11 cellular contexts compared by ENCODE assay signal in genomic region chr5:88825782-88826110, GRCh38. TPM values are rescaled to one million over a fixed set of nuclear protein-coding genes. Genes with fewer than 3 reads are reported as not detected.
DNase-seq lines count a peak whose midpoint lies in the region; ATAC-seq, FAIRE-seq and TF ChIP-seq lines count a peak whose summit lies in the region.
"Had no signal": no experiment of that assay in that cellular context is flagged by ENCODE, and none has a peak within 500 bp of the region (broad histone marks: within the 10 kb centered on the region; RNA-seq: fewer than 3 reads in every experiment).

No MANE protein-coding gene starts in this region.

- no peak for TF ChIP-seq POLR2A in heart left ventricle (IDR thresholded peaks at IDR 0.05)
- no peak for TF ChIP-seq POLR2A in spleen (IDR thresholded peaks at IDR 0.05)

- WGBS in heart left ventricle, 4 donors = 30 to 42% (median 37%) methylated on average over 3 of the region's 3 CpGs
- 35 to 50% (median 49%) methylated on average over 3 of the region's 3 CpGs for WGBS in spleen, 5 donors

- in situ Hi-C loops in SK-MEL-5 (cut with HindIII; ENCODE audit: low pct_unique_long_range_greater_than_20kb, low sequenced_read_pairs) = no loop called here

- peak overlapping the region; percentile 61 to 88 (median 82) for H3K27ac ChIP-seq in heart left ventricle
- H3K27ac ChIP-seq in spleen = peak overlapping the region; percentile 64 to 91 (median 84)

- ATAC-seq in heart left ventricle (peak in 1 of 4 donors; percentile 14), HG03280 (IDR thresholded peaks at IDR 0.05; ENCODE audit: unreplicated experiment) (no peak)

- DNase-seq in GM18507 (ENCODE audit: extremely low spot score, insufficient read length, low read depth) (no peak), SK-MEL-5 (ENCODE audit: low read depth, low spot score) (peak; percentile 47), heart left ventricle (no peak), spleen (no peak), middle frontal gyrus (ENCODE audit: extremely low spot score, low spot score) (no peak), NCI-H510A (lab: John Stamatoyannopoulos, UW) (no peak), midbrain (lab: John Stamatoyannopoulos, UW) (no peak)
- DNase-seq: NCI-H187, pancreas had no signal

- intact Hi-C loops in heart left ventricle (cut with DNase I) = loop anchor here (2.0 to 10.0 kb wide), 6 partner anchors 38 to 93 kb away; partner anchors contain the start of gene MEF2C (in 6 of the 10)
- intact Hi-C loops in spleen (cut with DNase I; ENCODE audit: low total_unique reads) = loop anchor here (10.0 kb wide), 1 partner anchor 59 kb away; the partner anchor contains the start of gene MEF2C

- H3K4me1 ChIP-seq in heart left ventricle (peaks cover 9 to 80% (median 69%) of the 10 kb centered on the region in 12 donors), spleen (peaks cover 32 to 99% (median 78%) of the 10 kb centered on the region in 6 donors)

- no peak for TF ChIP-seq CTCF in heart left ventricle (IDR thresholded peaks at IDR 0.05)
- TF ChIP-seq CTCF in spleen (IDR thresholded peaks at IDR 0.05 in 8 of 11, conservative IDR thresholded peaks at IDR 0.05 in 3 of 11) = no peak

- H3K36me3 ChIP-seq in heart left ventricle (peaks cover 0 to 30% (median 25%) of the 10 kb centered on the region in 9 donors), spleen (peaks cover 0 to 24% (median 0%) of the 10 kb centered on the region in 6 donors)
- H3K36me3 ChIP-seq: pancreas had no signal

- peak; percentile 51 for FAIRE-seq in GM18507 (lab: Jason Lieb, UNC)
- FAIRE-seq: pancreas had no signal

- H3K27me3 ChIP-seq in heart left ventricle (no peaks in the 10 kb centered on the region), spleen (replicated peaks in 1 of 7) (no peaks in the 10 kb centered on the region)
- H3K27me3 ChIP-seq: pancreas had no signal

- H3K9me3 ChIP-seq in heart left ventricle (no peaks in the 10 kb centered on the region), spleen (no peaks in the 10 kb centered on the region)
- H3K9me3 ChIP-seq: Caco-2, pancreas had no signal

- H3K4me3 ChIP-seq in heart left ventricle = peak overlapping the region in 8 of 12 donors; percentile 8 to 50 (median 32)
- peak overlapping the region in 2 of 8 donors; percentile 14 to 57 for H3K4me3 ChIP-seq in spleen
- H3K4me3 ChIP-seq: pancreas had no signal

RNA-seq across cellular contexts. Expression of gene MEF2C, which starts 57.2 kb away (rescaled TPM):
- 34.2 and 35.1 TPM in 2 replicates for total RNA-seq in SK-MEL-5 (2014; rRNA removed; shearing (Covaris generic))
- polyA plus RNA-seq in SK-MEL-5 (2015; cell fraction: cytosol; rRNA removed) = 18.1 and 18.3 TPM in 2 replicates
- 12.2 and 16.3 TPM in 2 replicates for polyA plus RNA-seq in SK-MEL-5 (2015; cell fraction: nucleus; rRNA removed)
- total RNA-seq in heart left ventricle (10 to 100 TPM; 36.8 to 98.5 (median 58.6) TPM), spleen (100 to 1,000 TPM in 6 of 7 donors, 10 to 100 TPM in 1; 94.4 to 153 (median 129) TPM)
- polyA plus RNA-seq in heart left ventricle (10 to 100 TPM; 15.5 to 18.3 TPM), spleen (10 to 100 TPM; 19.3 to 24.6 (median 24.3) TPM)
